Comparison of ENCODE assay signal across 23 cellular contexts in genomic region chr15:100947760-100948429, GRCh38. TPM values are rescaled to one million over a fixed set of nuclear protein-coding genes. Genes with fewer than 3 reads are reported as not detected.
A peak's percentile ranks its signal among the peaks of the same experiment; 100 is the strongest.
DNase-seq lines count a peak whose midpoint lies in the region; ATAC-seq, FAIRE-seq and TF ChIP-seq lines count a peak whose summit lies in the region.
"Had no signal": no experiment of that assay in that cellular context is flagged by ENCODE, and none has a peak within 500 bp of the region (broad histone marks: within the 10 kb centered on the region; RNA-seq: fewer than 3 reads in every experiment).

No MANE protein-coding gene starts in this region.

- TF ChIP-seq RAD21 in A549 (conservative IDR thresholded peaks at IDR 0.05 in 1 of 2, IDR thresholded peaks at IDR 0.05 in 1 of 2), result no peak

- ATAC-seq in A549 (peak in 1 of 2 experiments; percentile 50; a peak in 3 of 6 replicates), GM19025 (IDR thresholded peaks at IDR 0.05; ENCODE audit: low read depth, unreplicated experiment) (peak; percentile 32), HG02798 (IDR thresholded peaks at IDR 0.05; ENCODE audit: poor library complexity, unreplicated experiment) (peak; percentile 48), GM19467 (IDR thresholded peaks at IDR 0.05; ENCODE audit: unreplicated experiment) (no peak), HG02763 (IDR thresholded peaks at IDR 0.05; ENCODE audit: unreplicated experiment) (no peak)
- ATAC-seq: foreskin keratinocyte, HepG2 had no signal

- peaks cover 11% of the 10 kb centered on the region; the same call in 2 of the 3 replicates for H3K4me1 ChIP-seq in A549
- H3K4me1 ChIP-seq: foreskin keratinocyte had no signal

- peaks cover 1% of the 10 kb centered on the region for H3K36me3 ChIP-seq in bronchial epithelial cell (ENCODE audit: control insufficient read depth, insufficient read depth, low read length)
- H3K36me3 ChIP-seq: left ventricle myocardium inferior, transverse colon had no signal

- FAIRE-seq in A549 (lab: Jason Lieb, UNC) (no peak), bronchial epithelial cell (lab: Jason Lieb, UNC) (peak; percentile 43)
- FAIRE-seq: H54, HepG2 had no signal

- peak overlapping the region in 1 of 2 experiments; percentile 32; a peak in 1 of 6 replicates for H3K27ac ChIP-seq in A549
- H3K27ac ChIP-seq: foreskin keratinocyte, left ventricle myocardium inferior, transverse colon had no signal

- no peak for TF ChIP-seq EP300 in A549 (IDR thresholded peaks at IDR 0.05)

- POLR2A ChIA-PET in A549 (lab: Yijun Ruan, JAX), result no interaction called here

- WGBS in A549 (ENCODE audit: missing lambda C conversion rate), result 79% methylated on average over 10 of the region's 10 CpGs

- TF ChIP-seq CTCF in A549 (IDR thresholded peaks at IDR 0.05), result no peak
- TF ChIP-seq CTCF in bronchial epithelial cell (IDR thresholded peaks at IDR 0.05; ENCODE audit: insufficient read depth, low read length, severe bottlenecking), result no peak

- in situ Hi-C loops in ACHN (cut with HindIII; ENCODE audit: low pct_ligation_motif_present, low pct_unique_long_range_greater_than_20kb, low sequenced_read_pairs), result no loop called here

- H3K4me3 ChIP-seq in A549 (no peak overlapping the region), bronchial epithelial cell (ENCODE audit: low read depth, low read length) (no peak overlapping the region)
- H3K4me3 ChIP-seq: left ventricle myocardium inferior, skin epidermis, transverse colon had no signal

- H3K27me3 ChIP-seq in bronchial epithelial cell (ENCODE audit: control insufficient read depth, insufficient read depth, low read length), result no peaks in the 10 kb centered on the region
- H3K27me3 ChIP-seq: foreskin keratinocyte, transverse colon had no signal

- TF ChIP-seq POLR2A in A549 (IDR thresholded peaks at IDR 0.05; ENCODE audit: low read length), result no peak

- 0 out of 3 replicates have a peak overlapping the region, but pooled peaks have one; percentile 8 for H3K4me2 ChIP-seq in A549

- H3K9me3 ChIP-seq in A549, result no peaks in the 10 kb centered on the region
- H3K9me3 ChIP-seq: left ventricle myocardium inferior, transverse colon had no signal

- CTCF ChIA-PET in A549 (lab: Yijun Ruan, JAX), result interaction anchor here (0.7 to 1.7 kb wide), 4 partner anchors 27 to 60 kb away, joined by 3 to 8 read pairs (median 5); no protein-coding TSS in a partner anchor

- no peak for DNase-seq in A549 (ENCODE audit: low read depth in 1 of 2, low spot score in 1 of 2)
- no peak for DNase-seq in bronchial epithelial cell (ENCODE audit: low read depth)
- DNase-seq in midbrain (lab: John Stamatoyannopoulos, UW), result no peak
- no peak for DNase-seq in ACHN
- DNase-seq: 8988T; activated CD4-positive, CD25-positive, alpha-beta regulatory T cell treated with anti-CD3 and anti-CD28 coated beads, Interleukin-2, amount 50 U/mL, for 72 hours; anterior cingulate cortex; CD4-positive, CD25-positive, alpha-beta regulatory T cell; foreskin keratinocyte; left ventricle myocardium inferior; NCI-H2029; NCI-H524; posterior cingulate gyrus; SIG-M5; T-helper 2 cell; transverse colon had no signal

TF ChIP-seq in A549, 52 proteins besides CTCF, POLR2A, EP300 and RAD21:
- TF ChIP-seq ZC3H11A (IDR thresholded peaks at IDR 0.05) (no peak), ZSCAN20 (CRISPR knock-in tag; IDR thresholded peaks at IDR 0.05) (no peak), HMGXB4 (CRISPR knock-in tag; IDR thresholded peaks at IDR 0.05; ENCODE audit: borderline replicate concordance) (no peak), FOSL2 (IDR thresholded peaks at IDR 0.05) (no peak), FOSL2 (CRISPR knock-in tag; IDR thresholded peaks at IDR 0.05) (no peak), TFCP2L1 (CRISPR knock-in tag; IDR thresholded peaks at IDR 0.05) (no peak), CEBPB (IDR thresholded peaks at IDR 0.05) (no peak)

RNA-seq across cellular contexts. Expression of gene LRRK1, which starts 28.7 kb away (rescaled TPM):
- polyA plus RNA-seq in A549 (2011; rRNA removed) (12.2 and 14.5 TPM in 2 replicates), A549 (2017; fragmentation: RNase III; extraction: RNeasy Plus Mini Kit Qiagen cat#74134 plus additional on column Dnase treatment) (17.7 to 19.5 TPM (median 18.6 TPM) in 3 replicates)
- polyA plus RNA-seq in A549 (2012; cell fraction: cytosol; rRNA removed), result 16.0 and 20.2 TPM in 2 replicates
- polyA plus RNA-seq in A549 (2012; cell fraction: nucleus; rRNA removed), result 54.6 and 61.1 TPM in 2 replicates
- 29.3 and 34.0 TPM in 2 replicates for polyA minus RNA-seq in A549 (2011; rRNA and poly(A)+ RNA removed)
- total RNA-seq in bronchial epithelial cell, result 4.2 TPM in 2 replicates

Comparison
In these comparisons a context has a peak if more than half of its experiments do, and no peak if none do; other contexts are left out.
1. ATAC-seq: peak in GM19025 (single experiment) and HG02798 (single experiment); none in GM19467 (single experiment) and HG02763 (single experiment).